Comparison of ENCODE assay signal across 23 cellular contexts in genomic region chr20:8251201-8251575, GRCh38.
"Had no signal": no experiment of that assay in that cellular context is flagged by ENCODE, and none has a peak within 500 bp of the region (broad histone marks: within the 10 kb centered on the region; RNA-seq: fewer than 3 reads in every experiment).

No MANE protein-coding gene starts in this region.

- H3K4me2 ChIP-seq: hepatocyte had no signal

- H3K27me3 ChIP-seq: esophagus muscularis mucosa, foreskin keratinocyte, gastroesophageal sphincter, heart left ventricle, hepatocyte, left lung, ovary, stomach, thyroid gland had no signal

- H3K4me3 ChIP-seq: coronary artery, esophagus muscularis mucosa, gastroesophageal sphincter, heart left ventricle, hepatocyte, left lung, ovary, stomach, thyroid gland had no signal

- H3K27ac ChIP-seq: coronary artery, esophagus muscularis mucosa, foreskin keratinocyte, gastroesophageal sphincter, heart left ventricle, hepatocyte, left lung, ovary, stomach, thyroid gland had no signal

- H3K4me1 ChIP-seq: foreskin keratinocyte, heart left ventricle, left lung, thyroid gland had no signal

- H3K36me3 ChIP-seq: esophagus muscularis mucosa, gastroesophageal sphincter, heart left ventricle, left lung, ovary, stomach, thyroid gland had no signal

- H3K9me3 ChIP-seq: esophagus muscularis mucosa, gastroesophageal sphincter, heart left ventricle, left lung, ovary, stomach, thyroid gland had no signal

- DNase-seq: dermis blood vessel endothelial cell; effector memory CD4-positive, alpha-beta T cell; foreskin keratinocyte; heart left ventricle; left cardiac atrium; left lung; mesenchymal stem cell; midbrain; naive thymus-derived CD4-positive, alpha-beta T cell; occipital lobe; ovary; stimulated activated CD4-positive, alpha-beta T cell treated with anti-CD3 and anti-CD28 coated beads, Interleukin-2, amount 100 ng/mL, for 24 hours; stimulated activated CD4-positive, alpha-beta T cell treated with anti-CD3 and anti-CD28 coated beads, Interleukin-4, amount 100 ng/mL, for 24 hours; stimulated activated naive CD4-positive, alpha-beta T cell treated with Interleukin-2 at 50 U/mL for 16 hours; stomach; thyroid gland; trophoblast cell had no signal

- H3K79me2 ChIP-seq: hepatocyte had no signal

- H2AFZ ChIP-seq: hepatocyte had no signal

- ATAC-seq: foreskin keratinocyte; gastroesophageal sphincter; heart left ventricle; left cardiac atrium; left lung; naive thymus-derived CD4-positive, alpha-beta T cell; sciatic nerve; stimulated activated effector memory CD8-positive, alpha-beta T cell treated with anti-CD3 and anti-CD28 coated beads, Interleukin-12 subunit alpha, Interleukin-12 subunit beta, amount 100 ng/mL, for 72 hours had no signal
